In the genomic region with DNA sequence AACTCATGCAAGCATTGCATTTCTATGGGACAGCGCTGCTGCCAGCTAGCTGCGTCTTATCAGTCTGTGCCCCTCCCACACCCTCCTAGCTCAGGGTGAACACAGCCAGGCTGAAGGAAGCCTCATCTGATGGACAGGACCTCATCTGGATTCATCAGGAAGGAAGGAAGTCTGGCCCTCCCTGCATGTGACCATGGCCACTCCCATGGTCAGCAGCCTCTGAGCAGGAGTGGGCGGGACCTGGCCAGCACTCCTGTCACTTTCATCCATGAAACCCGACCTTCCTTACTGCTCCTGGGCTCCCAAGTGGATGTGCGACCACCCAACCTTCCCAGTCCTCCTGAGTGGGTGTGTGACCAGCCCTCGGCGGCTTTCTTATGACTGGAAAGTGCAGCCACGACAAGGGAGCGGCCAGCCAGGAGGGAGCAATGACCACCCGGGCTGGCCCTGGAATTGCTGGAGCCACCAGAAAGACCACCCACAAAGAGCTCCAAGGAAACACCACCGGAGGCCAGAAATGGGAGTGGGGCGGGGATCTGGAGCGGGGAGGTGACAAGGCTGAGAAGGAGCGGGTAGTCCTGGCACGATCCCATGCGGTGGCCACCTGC, we compare ENCODE assay signal across 18 cellular contexts.
A peak's percentile ranks its signal among the peaks of the same experiment; 100 is the strongest.
DNase-seq lines count a peak whose midpoint lies in the region; ATAC-seq and TF ChIP-seq lines count a peak whose summit lies in the region.
"Had no signal": no experiment of that assay in that cellular context is flagged by ENCODE, and none has a peak within 500 bp of the region (broad histone marks: within the 10 kb centered on the region; RNA-seq: fewer than 3 reads in every experiment).

No MANE protein-coding gene starts in this region.

- peak overlapping the region in 1 of 10 donors; percentile 53 for H3K27ac Mint-ChIP-seq in naive thymus-derived CD8-positive, alpha-beta T cell
- H3K27ac Mint-ChIP-seq: activated CD8-positive, alpha-beta T cell treated with anti-CD3 and anti-CD28 coated beads for 36 hours; HFFc6; immature natural killer cell; T-cell had no signal

- no peak overlapping the region for H3K4me3 Mint-ChIP-seq in naive thymus-derived CD8-positive, alpha-beta T cell
- H3K4me3 Mint-ChIP-seq: activated CD8-positive, alpha-beta T cell treated with anti-CD3 and anti-CD28 coated beads for 36 hours; central memory CD8-positive, alpha-beta T cell; HFFc6; immature natural killer cell; T-cell had no signal

- H3K9me3 ChIP-seq in psoas muscle, result no peaks in the 10 kb centered on the region
- H3K9me3 ChIP-seq: neutrophil had no signal

- POLR2A ChIA-PET in naive thymus-derived CD8-positive, alpha-beta T cell (lab: Charles Lee), result no interaction called here

- DNase-seq in H7 (peak; percentile 63), coronary artery (ENCODE audit: low spot score) (no peak), islet precursor cell (peak; percentile 74), psoas muscle (no peak), DMS153 (lab: John Stamatoyannopoulos, UW) (no peak)
- DNase-seq in naive thymus-derived CD8-positive, alpha-beta T cell, result no peak
- DNase-seq in activated effector memory CD4-positive, alpha-beta T cell treated with anti-CD3 and anti-CD28 coated beads, Interleukin-2, amount 50 U/mL, for 16 hours, result no peak
- DNase-seq: activated CD8-positive, alpha-beta T cell treated with anti-CD3 and anti-CD28 coated beads for 36 hours; HFFc6; immature natural killer cell; NCI-H2029; stimulated activated CD8-positive, alpha-beta memory T cell treated with anti-CD3 and anti-CD28 coated beads, Interleukin-4, amount 100 ng/mL, for 48 hours had no signal

- ATAC-seq in psoas muscle, result peak in 3 of 4 donors; percentile 53 to 57 (median 54)
- ATAC-seq in GM19463 (IDR thresholded peaks at IDR 0.05; ENCODE audit: unreplicated experiment), result no peak
- ATAC-seq in naive thymus-derived CD8-positive, alpha-beta T cell, result no peak
- ATAC-seq: activated CD8-positive, alpha-beta T cell treated with anti-CD3 and anti-CD28 coated beads for 36 hours; GM12878; T-cell had no signal

- intact Hi-C loops in psoas muscle (cut with DNase I), result no loop called here

- no peaks in the 10 kb centered on the region for H3K36me3 Mint-ChIP-seq in naive thymus-derived CD8-positive, alpha-beta T cell
- H3K36me3 Mint-ChIP-seq: immature natural killer cell, T-cell had no signal

- H3K27me3 ChIP-seq in H7 (ENCODE audit: control insufficient read depth, insufficient read depth, low read length), result no peaks in the 10 kb centered on the region
- peaks cover 0 to 2% (median 0%) of the 10 kb centered on the region in 3 donors for H3K27me3 ChIP-seq in psoas muscle (ENCODE audit: insufficient read depth in 3 of 3, low read length in 2 of 3)

- WGBS in psoas muscle, 3 donors, result 51 to 65% (median 54%) methylated on average over 16 of the region's 16 CpGs

- peaks cover 9% of the 10 kb centered on the region for H3K4me1 ChIP-seq in psoas muscle

- H3K4me3 ChIP-seq in H7 (ENCODE audit: insufficient read depth, low read depth, low read length), result no peak overlapping the region
- peak overlapping the region; percentile 8 for H3K4me3 ChIP-seq in coronary artery
- no peak overlapping the region for H3K4me3 ChIP-seq in psoas muscle
- H3K4me3 ChIP-seq: GM12878 had no signal

- H3K36me3 ChIP-seq in H7 (replicated peaks; ENCODE audit: control insufficient read depth, insufficient read depth, low read length) (no peaks in the 10 kb centered on the region), psoas muscle (ENCODE audit: insufficient read depth in 1 of 2, low read depth in 1 of 2) (no peaks in the 10 kb centered on the region)
- H3K36me3 ChIP-seq: neutrophil had no signal

- H3K4me1 Mint-ChIP-seq in naive thymus-derived CD8-positive, alpha-beta T cell, result no peaks in the 10 kb centered on the region
- H3K4me1 Mint-ChIP-seq: central memory CD8-positive, alpha-beta T cell; immature natural killer cell; T-cell had no signal

- H3K9me3 Mint-ChIP-seq in naive thymus-derived CD8-positive, alpha-beta T cell, result peaks cover 0 to 2% (median 0%) of the 10 kb centered on the region in 9 donors
- H3K9me3 Mint-ChIP-seq: activated CD8-positive, alpha-beta T cell treated with anti-CD3 and anti-CD28 coated beads for 36 hours; T-cell had no signal

- peaks cover 2 to 21% (median 12%) of the 10 kb centered on the region in 5 donors for H3K27me3 Mint-ChIP-seq in naive thymus-derived CD8-positive, alpha-beta T cell

- TF ChIP-seq CTCF in coronary artery (IDR thresholded peaks at IDR 0.05) (no peak), psoas muscle (IDR thresholded peaks at IDR 0.05) (no peak)

- H3K27ac ChIP-seq in coronary artery, result peak overlapping the region in 1 of 2 donors; percentile 12
- no peak overlapping the region for H3K27ac ChIP-seq in psoas muscle
- H3K27ac ChIP-seq: KMS-11, neutrophil had no signal

Comparison
In these comparisons a context has a peak if more than half of its experiments do, and no peak if none do; other contexts are left out.
1. DNase-seq: peak in H7 (single experiment) and islet precursor cell (single experiment); none in coronary artery (single experiment), psoas muscle (0 of 2), DMS153 (single experiment), naive thymus-derived CD8-positive, alpha-beta T cell (0 of 10) and activated effector memory CD4-positive, alpha-beta T cell treated with anti-CD3 and anti-CD28 coated beads, Interleukin-2, amount 50 U/mL, for 16 hours (single experiment).
2. ATAC-seq: peak in psoas muscle (3 of 4); none in GM19463 (single experiment) and naive thymus-derived CD8-positive, alpha-beta T cell (0 of 2).